Comparison of ENCODE assay signal across 10 cellular contexts in the genomic region with DNA sequence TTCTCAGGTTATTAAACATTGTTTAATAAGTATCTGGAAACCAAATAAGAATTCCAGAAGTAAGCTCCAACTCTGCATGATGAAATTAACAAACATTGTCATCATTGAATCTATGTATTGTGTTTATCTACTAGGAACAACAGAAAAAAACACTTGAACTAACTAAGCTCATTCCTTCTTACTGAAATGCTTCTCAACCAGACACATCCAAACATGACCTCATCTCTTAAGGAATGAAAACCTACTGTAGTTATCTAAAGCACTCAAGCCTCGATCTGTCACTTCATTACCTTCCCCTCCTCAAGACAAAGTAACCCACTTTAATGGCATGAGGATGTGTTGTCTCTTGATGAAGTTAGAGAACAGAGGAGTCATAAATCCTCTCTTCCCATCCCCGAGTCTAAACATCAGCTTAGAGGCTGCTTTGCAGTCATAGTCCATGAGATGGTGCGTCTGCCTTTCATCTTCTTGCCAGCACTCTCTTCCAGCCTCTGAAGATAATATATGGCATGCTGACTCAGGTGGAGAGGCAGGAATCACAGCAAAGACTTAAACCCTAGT.
A peak's percentile ranks its signal among the peaks of the same experiment; 100 is the strongest.
DNase-seq lines count a peak whose midpoint lies in the region; ATAC-seq and TF ChIP-seq lines count a peak whose summit lies in the region.
"Had no signal": no experiment of that assay in that cellular context is flagged by ENCODE, and none has a peak within 500 bp of the region (broad histone marks: within the 10 kb centered on the region; RNA-seq: fewer than 3 reads in every experiment).

No MANE protein-coding gene starts in this region.

- POLR2A ChIA-PET in HEK293 (lab: Yijun Ruan, JAX), result interaction anchor here (0.6 to 2.8 kb wide), 7 partner anchors 18 to 249 kb away, joined by 3 to 17 read pairs (median 4); a partner anchor contains a TSS
- POLR2A ChIA-PET in MCF 10A (lab: Yijun Ruan, JAX), result interaction anchor here (0.6 to 7.3 kb wide), 11 partner anchors 8 to 396 kb away, joined by 3 to 75 read pairs (median 3); a partner anchor contains a TSS

- H3K9me3 Mint-ChIP-seq in MCF 10A (ENCODE audit: unreplicated experiment), result no peaks in the 10 kb centered on the region
- H3K9me3 Mint-ChIP-seq in T-helper 2 cell treated with Interferon-gamma antibody and Interleukin-4, amounts not matched to agents 5 μg/mL and 100 μg/mL, for 36 hours, result no peaks in the 10 kb centered on the region

- H3K9me3 ChIP-seq in HEK293 (ENCODE audit: control insufficient read depth, insufficient read depth, low read depth, low read length) (no peaks in the 10 kb centered on the region), lower lobe of right lung (no peaks in the 10 kb centered on the region)

- no TSS peak for BruUV-seq in MCF 10A (replicated peaks; lab: Mats Ljungman, UMichigan)

- peak in 1 of 2 donors; percentile 4 for ATAC-seq in lower lobe of right lung

- no peak for TF ChIP-seq CTCF in HEK293 (tag by site-specific recombination; IDR thresholded peaks at IDR 0.05)
- TF ChIP-seq CTCF in MCF 10A (IDR thresholded peaks at IDR 0.05; ENCODE audit: unreplicated experiment), result no peak
- no peak for TF ChIP-seq CTCF in lower lobe of right lung (IDR thresholded peaks at IDR 0.05)

- H3K27me3 ChIP-seq in lower lobe of right lung (ENCODE audit: low read depth), result no peaks in the 10 kb centered on the region

- H3K36me3 ChIP-seq in HEK293 (ENCODE audit: control insufficient read depth in 2 of 2, insufficient read depth in 1 of 2, low read length in 2 of 2) (no peaks in the 10 kb centered on the region), lower lobe of right lung (peaks cover 32% of the 10 kb centered on the region)

- H3K27me3 Mint-ChIP-seq in MCF 10A (ENCODE audit: insufficient read depth, unreplicated experiment), result no peaks in the 10 kb centered on the region
- H3K27me3 Mint-ChIP-seq in T-helper 2 cell treated with Interferon-gamma antibody and Interleukin-4, amounts not matched to agents 5 μg/mL and 100 μg/mL, for 36 hours (ENCODE audit: low read depth), result no peaks in the 10 kb centered on the region

- H3K36me3 Mint-ChIP-seq in MCF 10A (ENCODE audit: insufficient read depth, unreplicated experiment), result no peaks in the 10 kb centered on the region
- H3K36me3 Mint-ChIP-seq in T-helper 2 cell treated with Interferon-gamma antibody and Interleukin-4, amounts not matched to agents 5 μg/mL and 100 μg/mL, for 36 hours (ENCODE audit: low read depth), result peaks cover 33% of the 10 kb centered on the region

- no peak overlapping the region for H3K4me3 ChIP-seq in HEK293 (ENCODE audit: low read depth, low read length)
- no peak overlapping the region for H3K4me3 ChIP-seq in lower lobe of right lung
- H3K4me3 ChIP-seq: SK-N-MC had no signal

- CTCF ChIA-PET in HEK293 (lab: Yijun Ruan, JAX) (interaction anchor here (0.5 to 2.5 kb wide), 12 partner anchors 11 to 586 kb away, joined by 3 to 13 read pairs (median 5); no protein-coding TSS in a partner anchor), MCF 10A (lab: Yijun Ruan, JAX) (interaction anchor here (0.6 to 8.9 kb wide), 15 partner anchors 9 to 524 kb away, joined by 3 to 162 read pairs (median 4); a partner anchor contains a TSS)

- DNase-seq in A172 (ENCODE audit: low spot score), result peak; percentile 76
- DNase-seq in MCF 10A (ENCODE audit: unreplicated experiment), result no peak
- no peak for DNase-seq in lower lobe of right lung
- DNase-seq in anterior cingulate cortex (lab: John Stamatoyannopoulos, UW), result no peak
- DNase-seq in T-helper 2 cell treated with Interferon-gamma antibody and Interleukin-4, amounts not matched to agents 5 μg/mL and 100 μg/mL, for 36 hours (ENCODE audit: low spot score), result no peak
- DNase-seq in NCI-H526 (lab: John Stamatoyannopoulos, UW), result no peak
- DNase-seq in NCI-H1105 (lab: John Stamatoyannopoulos, UW), result no peak
- DNase-seq: stimulated activated CD4-positive, alpha-beta T cell treated with anti-CD3 and anti-CD28 coated beads, Interleukin-15, amount 100 ng/mL, for 24 hours had no signal

- no peak overlapping the region for H3K4me3 Mint-ChIP-seq in MCF 10A (ENCODE audit: unreplicated experiment)
- H3K4me3 Mint-ChIP-seq in T-helper 2 cell treated with Interferon-gamma antibody and Interleukin-4, amounts not matched to agents 5 μg/mL and 100 μg/mL, for 36 hours, result no peak overlapping the region

- intact Hi-C loops in MCF 10A (cut with micrococcal nuclease), result loop anchor here (5.0 to 10.0 kb wide), 2 partner anchors 36 to 343 kb away; no protein-coding TSS in a partner anchor
- intact Hi-C loops in lower lobe of right lung (cut with DNase I), result no loop called here

- 0 out of 2 replicates have a peak, but pooled peaks cover 3% of the 10 kb centered on the region for H3K4me1 ChIP-seq in HEK293 (ENCODE audit: control insufficient read depth, insufficient read depth, low read length)
- peaks cover 83% of the 10 kb centered on the region for H3K4me1 ChIP-seq in lower lobe of right lung

- no peak overlapping the region for H3K27ac ChIP-seq in HEK293 (ENCODE audit: extremely low read depth, low read depth, low read length)
- H3K27ac ChIP-seq in lower lobe of right lung, result peak overlapping the region; percentile 29
- H3K27ac ChIP-seq: SK-N-MC had no signal

- H3K27ac Mint-ChIP-seq in MCF 10A (ENCODE audit: low read depth, unreplicated experiment), result peak overlapping the region; percentile 98
- H3K27ac Mint-ChIP-seq in T-helper 2 cell treated with Interferon-gamma antibody and Interleukin-4, amounts not matched to agents 5 μg/mL and 100 μg/mL, for 36 hours, result no peak overlapping the region

- peaks cover 49% of the 10 kb centered on the region for H3K4me1 Mint-ChIP-seq in MCF 10A (ENCODE audit: insufficient read depth, unreplicated experiment)
- peaks cover 37% of the 10 kb centered on the region for H3K4me1 Mint-ChIP-seq in T-helper 2 cell treated with Interferon-gamma antibody and Interleukin-4, amounts not matched to agents 5 μg/mL and 100 μg/mL, for 36 hours (ENCODE audit: low read depth)

TF ChIP-seq in HEK293, 187 proteins besides CTCF, POLR2A, EP300 and RAD21 (continues in another document):
- TF ChIP-seq ZSCAN23 (tag by site-specific recombination; IDR thresholded peaks at IDR 0.05), result no peak
- no peak for TF ChIP-seq ZNF302 (tag by site-specific recombination; IDR thresholded peaks at IDR 0.05; ENCODE audit: low read depth)
- TF ChIP-seq, protein P1, sequence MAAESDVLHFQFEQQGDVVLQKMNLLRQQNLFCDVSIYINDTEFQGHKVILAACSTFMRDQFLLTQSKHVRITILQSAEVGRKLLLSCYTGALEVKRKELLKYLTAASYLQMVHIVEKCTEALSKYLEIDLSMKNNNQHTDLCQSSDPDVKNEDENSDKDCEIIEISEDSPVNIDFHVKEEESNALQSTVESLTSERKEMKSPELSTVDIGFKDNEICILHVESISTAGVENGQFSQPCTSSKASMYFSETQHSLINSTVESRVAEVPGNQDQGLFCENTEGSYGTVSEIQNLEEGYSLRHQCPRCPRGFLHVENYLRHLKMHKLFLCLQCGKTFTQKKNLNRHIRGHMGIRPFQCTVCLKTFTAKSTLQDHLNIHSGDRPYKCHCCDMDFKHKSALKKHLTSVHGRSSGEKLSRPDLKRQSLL (tag by site-specific recombination; IDR thresholded peaks at IDR 0.05), result no peak
- no peak for TF ChIP-seq ZNF202 (tag by site-specific recombination; IDR thresholded peaks at IDR 0.05; ENCODE audit: borderline replicate concordance)
- TF ChIP-seq KLF16 (tag by site-specific recombination; IDR thresholded peaks at IDR 0.05), result no peak
- peak; percentile 92 for TF ChIP-seq SP7 (tag by site-specific recombination; IDR thresholded peaks at IDR 0.05)
- TF ChIP-seq BCL11A (tag by site-specific recombination; IDR thresholded peaks at IDR 0.05; ENCODE audit: low read depth), result no peak
- TF ChIP-seq, protein P2, sequence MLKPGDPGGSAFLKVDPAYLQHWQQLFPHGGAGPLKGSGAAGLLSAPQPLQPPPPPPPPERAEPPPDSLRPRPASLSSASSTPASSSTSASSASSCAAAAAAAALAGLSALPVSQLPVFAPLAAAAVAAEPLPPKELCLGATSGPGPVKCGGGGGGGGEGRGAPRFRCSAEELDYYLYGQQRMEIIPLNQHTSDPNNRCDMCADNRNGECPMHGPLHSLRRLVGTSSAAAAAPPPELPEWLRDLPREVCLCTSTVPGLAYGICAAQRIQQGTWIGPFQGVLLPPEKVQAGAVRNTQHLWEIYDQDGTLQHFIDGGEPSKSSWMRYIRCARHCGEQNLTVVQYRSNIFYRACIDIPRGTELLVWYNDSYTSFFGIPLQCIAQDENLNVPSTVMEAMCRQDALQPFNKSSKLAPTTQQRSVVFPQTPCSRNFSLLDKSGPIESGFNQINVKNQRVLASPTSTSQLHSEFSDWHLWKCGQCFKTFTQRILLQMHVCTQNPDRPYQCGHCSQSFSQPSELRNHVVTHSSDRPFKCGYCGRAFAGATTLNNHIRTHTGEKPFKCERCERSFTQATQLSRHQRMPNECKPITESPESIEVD (tag by site-specific recombination; IDR thresholded peaks at IDR 0.05), result peak; percentile 24; the same call in 1 of the 2 replicates
- TF ChIP-seq ZNF366 (tag by site-specific recombination; conservative IDR thresholded peaks at IDR 0.05), result peak; percentile 48; the same call in 1 of the 2 replicates
- TF ChIP-seq TCF7L2 (IDR thresholded peaks at IDR 0.05; ENCODE audit: borderline replicate concordance, low read depth, low read length), result peak; percentile 56; the same call in 1 of the 2 replicates
- TF ChIP-seq, protein P3, sequence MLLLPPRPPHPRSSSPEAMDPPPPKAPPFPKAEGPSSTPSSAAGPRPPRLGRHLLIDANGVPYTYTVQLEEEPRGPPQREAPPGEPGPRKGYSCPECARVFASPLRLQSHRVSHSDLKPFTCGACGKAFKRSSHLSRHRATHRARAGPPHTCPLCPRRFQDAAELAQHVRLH (tag by site-specific recombination; IDR thresholded peaks at IDR 0.05), result no peak
- TF ChIP-seq KLF8 (tag by site-specific recombination; IDR thresholded peaks at IDR 0.05), result 0 out of 2 replicates have a peak, but pooled peaks have one; percentile 20
- TF ChIP-seq ZNF37A (tag by site-specific recombination; IDR thresholded peaks at IDR 0.05), result no peak
- TF ChIP-seq, protein P4, sequence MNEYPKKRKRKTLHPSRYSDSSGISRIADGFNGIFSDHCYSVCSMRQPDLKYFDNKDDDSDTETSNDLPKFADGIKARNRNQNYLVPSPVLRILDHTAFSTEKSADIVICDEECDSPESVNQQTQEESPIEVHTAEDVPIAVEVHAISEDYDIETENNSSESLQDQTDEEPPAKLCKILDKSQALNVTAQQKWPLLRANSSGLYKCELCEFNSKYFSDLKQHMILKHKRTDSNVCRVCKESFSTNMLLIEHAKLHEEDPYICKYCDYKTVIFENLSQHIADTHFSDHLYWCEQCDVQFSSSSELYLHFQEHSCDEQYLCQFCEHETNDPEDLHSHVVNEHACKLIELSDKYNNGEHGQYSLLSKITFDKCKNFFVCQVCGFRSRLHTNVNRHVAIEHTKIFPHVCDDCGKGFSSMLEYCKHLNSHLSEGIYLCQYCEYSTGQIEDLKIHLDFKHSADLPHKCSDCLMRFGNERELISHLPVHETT (tag by site-specific recombination; IDR thresholded peaks at IDR 0.05), result peak; percentile 34; the same call in 1 of the 2 replicates
- no peak for TF ChIP-seq ZNF555 (tag by site-specific recombination; conservative IDR thresholded peaks at IDR 0.05)
- TF ChIP-seq HOXC10 (CRISPR knock-in tag; IDR thresholded peaks at IDR 0.05), result no peak
